2 cellular contexts compared by ENCODE assay signal in the genomic region with DNA sequence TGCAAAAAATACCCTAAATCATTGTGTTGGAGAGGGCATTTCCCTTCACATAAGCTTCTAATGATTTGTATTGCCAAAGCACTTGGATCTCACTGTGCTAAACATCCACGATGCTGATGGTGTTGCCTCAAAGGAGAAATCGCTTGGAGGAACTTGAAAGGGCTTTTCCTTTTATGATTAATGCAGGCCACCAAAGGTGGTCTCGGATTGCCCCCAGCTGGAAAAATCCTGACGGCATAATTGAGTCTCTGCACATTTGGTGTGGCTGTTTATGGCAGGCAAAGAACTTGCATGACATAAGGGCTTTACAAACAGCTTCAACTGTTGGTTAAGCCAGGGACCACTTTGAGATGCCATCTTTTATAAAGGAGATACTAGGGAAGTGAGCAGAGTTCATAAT.
TF ChIP-seq lines count a peak whose summit lies in the region.

No MANE protein-coding gene starts in this region.

TF ChIP-seq in SK-N-SH, 30 proteins besides CTCF, POLR2A, EP300 and RAD21 (continued from another document):
- no peak for TF ChIP-seq REST (IDR thresholded peaks at IDR 0.05; ENCODE audit: low read depth, low read length)
- no peak for TF ChIP-seq GATA2 (CRISPR knock-in tag; IDR thresholded peaks at IDR 0.05)
- no peak for TF ChIP-seq POLR2AphosphoS5 (IDR thresholded peaks at IDR 0.05; ENCODE audit: low read depth, low read length)
- TF ChIP-seq ZBTB33 (IDR thresholded peaks at IDR 0.05; ENCODE audit: borderline replicate concordance, low read depth): no peak
- no peak for TF ChIP-seq RCOR1 (IDR thresholded peaks at IDR 0.05; ENCODE audit: low read length)
- no peak for TF ChIP-seq SIN3A (IDR thresholded peaks at IDR 0.05; ENCODE audit: borderline replicate concordance, low read depth, low read length)
- no peak for TF ChIP-seq FOXM1 (IDR thresholded peaks at IDR 0.05; ENCODE audit: low read depth)
- TF ChIP-seq FOXJ3 (CRISPR knock-in tag; IDR thresholded peaks at IDR 0.05): no peak
- TF ChIP-seq SMC3 (IDR thresholded peaks at IDR 0.05; ENCODE audit: low read depth, low read length): no peak
- TF ChIP-seq IRF3 (IDR thresholded peaks at IDR 0.05; ENCODE audit: low read depth, low read length): no peak

TF ChIP-seq in SK-N-SH treated with all-trans-retinoic acid at 6 μM for 48 hours, 23 proteins besides CTCF, POLR2A, EP300 and RAD21 (continued from another document):
- TF ChIP-seq, protein P1, sequence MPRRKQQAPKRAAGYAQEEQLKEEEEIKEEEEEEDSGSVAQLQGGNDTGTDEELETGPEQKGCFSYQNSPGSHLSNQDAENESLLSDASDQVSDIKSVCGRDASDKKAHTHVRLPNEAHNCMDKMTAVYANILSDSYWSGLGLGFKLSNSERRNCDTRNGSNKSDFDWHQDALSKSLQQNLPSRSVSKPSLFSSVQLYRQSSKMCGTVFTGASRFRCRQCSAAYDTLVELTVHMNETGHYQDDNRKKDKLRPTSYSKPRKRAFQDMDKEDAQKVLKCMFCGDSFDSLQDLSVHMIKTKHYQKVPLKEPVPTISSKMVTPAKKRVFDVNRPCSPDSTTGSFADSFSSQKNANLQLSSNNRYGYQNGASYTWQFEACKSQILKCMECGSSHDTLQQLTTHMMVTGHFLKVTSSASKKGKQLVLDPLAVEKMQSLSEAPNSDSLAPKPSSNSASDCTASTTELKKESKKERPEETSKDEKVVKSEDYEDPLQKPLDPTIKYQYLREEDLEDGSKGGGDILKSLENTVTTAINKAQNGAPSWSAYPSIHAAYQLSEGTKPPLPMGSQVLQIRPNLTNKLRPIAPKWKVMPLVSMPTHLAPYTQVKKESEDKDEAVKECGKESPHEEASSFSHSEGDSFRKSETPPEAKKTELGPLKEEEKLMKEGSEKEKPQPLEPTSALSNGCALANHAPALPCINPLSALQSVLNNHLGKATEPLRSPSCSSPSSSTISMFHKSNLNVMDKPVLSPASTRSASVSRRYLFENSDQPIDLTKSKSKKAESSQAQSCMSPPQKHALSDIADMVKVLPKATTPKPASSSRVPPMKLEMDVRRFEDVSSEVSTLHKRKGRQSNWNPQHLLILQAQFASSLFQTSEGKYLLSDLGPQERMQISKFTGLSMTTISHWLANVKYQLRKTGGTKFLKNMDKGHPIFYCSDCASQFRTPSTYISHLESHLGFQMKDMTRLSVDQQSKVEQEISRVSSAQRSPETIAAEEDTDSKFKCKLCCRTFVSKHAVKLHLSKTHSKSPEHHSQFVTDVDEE (CRISPR knock-in tag; IDR thresholded peaks at IDR 0.05): no peak
